Comparison of ENCODE assay signal across 21 cellular contexts in the genomic region with DNA sequence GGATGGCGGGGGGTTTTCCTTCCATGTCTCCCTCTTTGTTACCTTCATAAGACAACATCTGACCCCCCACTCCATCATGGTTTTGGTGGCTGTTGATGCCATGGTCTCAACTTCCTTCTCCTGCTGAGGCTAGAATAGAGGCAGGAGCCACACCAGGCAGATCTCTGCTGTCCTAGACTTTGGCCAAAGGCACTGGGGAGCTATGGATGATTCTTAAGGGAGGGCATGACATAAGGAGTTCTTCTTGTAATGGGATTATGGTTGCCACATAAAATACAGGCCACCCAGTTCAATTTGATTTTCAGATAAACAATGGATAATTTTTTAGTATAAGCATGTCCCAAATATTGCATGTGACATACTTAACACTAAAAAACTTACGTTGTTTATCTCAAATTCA. TPM values are rescaled to one million over a fixed set of nuclear protein-coding genes. Genes with fewer than 3 reads are reported as not detected.
DNase-seq lines count a peak whose midpoint lies in the region; ATAC-seq and TF ChIP-seq lines count a peak whose summit lies in the region.
"Had no signal": no experiment of that assay in that cellular context is flagged by ENCODE, and none has a peak within 500 bp of the region (broad histone marks: within the 10 kb centered on the region; RNA-seq: fewer than 3 reads in every experiment).

No MANE protein-coding gene starts in this region.

- H3K27ac ChIP-seq in heart right ventricle, result peak overlapping the region in 2 of 10 donors; percentile 1 to 39
- H3K27ac ChIP-seq in adrenal gland, result peak overlapping the region in 4 of 5 donors; percentile 36 to 93 (median 78)
- H3K27ac ChIP-seq in PC-3 (ENCODE audit: low read length), result no peak overlapping the region
- H3K27ac ChIP-seq: C4-2B had no signal

- H3K9me2 ChIP-seq in PC-3 (replicated peaks; ENCODE audit: low read length), result no peaks in the 10 kb centered on the region

- no peak overlapping the region for H3K4me3 Mint-ChIP-seq in naive thymus-derived CD8-positive, alpha-beta T cell
- H3K4me3 Mint-ChIP-seq: GM23338 had no signal

- H3K36me3 Mint-ChIP-seq in naive thymus-derived CD8-positive, alpha-beta T cell, result peaks cover 0 to 1% (median 0%) of the 10 kb centered on the region in 3 donors

- H3K4me1 Mint-ChIP-seq in naive thymus-derived CD8-positive, alpha-beta T cell, result peaks cover 25 to 60% (median 47%) of the 10 kb centered on the region in 4 donors

- POLR2A ChIA-PET in naive thymus-derived CD8-positive, alpha-beta T cell (lab: Charles Lee), result no interaction called here
- POLR2A ChIA-PET in PC-3 (lab: Charles Lee; ENCODE audit: unreplicated experiment), result no interaction called here

- no peaks in the 10 kb centered on the region for H3K79me2 ChIP-seq in PC-3 (ENCODE audit: low read length)

- H3K36me3 ChIP-seq in heart right ventricle, result no peaks in the 10 kb centered on the region
- H3K36me3 ChIP-seq in adrenal gland (replicated peaks in 1 of 2), result no peaks in the 10 kb centered on the region
- no peaks in the 10 kb centered on the region for H3K36me3 ChIP-seq in PC-3 (ENCODE audit: low read depth, low read length)

- H3K27me3 ChIP-seq in heart right ventricle, result no peaks in the 10 kb centered on the region
- no peaks in the 10 kb centered on the region for H3K27me3 ChIP-seq in adrenal gland
- H3K27me3 ChIP-seq in PC-3 (ENCODE audit: low read length), result no peaks in the 10 kb centered on the region

- peaks cover 0 to 11% (median 9%) of the 10 kb centered on the region in 9 donors for H3K4me1 ChIP-seq in heart right ventricle
- no peaks in the 10 kb centered on the region for H3K4me1 ChIP-seq in adrenal gland (replicated peaks in 1 of 2)
- H3K4me1 ChIP-seq in PC-3 (ENCODE audit: insufficient read depth, low read length), result no peaks in the 10 kb centered on the region

- H4K20me1 ChIP-seq in PC-3 (ENCODE audit: low read length), result no peaks in the 10 kb centered on the region

- no peak overlapping the region for H3K9ac ChIP-seq in PC-3 (ENCODE audit: low read length)

- CTCF ChIA-PET in PC-3 (lab: Charles Lee), result no interaction called here

- DNase-seq in left ventricle myocardium superior, result peak; percentile 0
- no peak for DNase-seq in heart right ventricle
- DNase-seq in adrenal gland, result no peak
- peak in 1 of 10 donors; percentile 15 for DNase-seq in naive thymus-derived CD8-positive, alpha-beta T cell
- DNase-seq in NCI-H82 treated with DMSO at 0.1 percent for 48 hours (lab: John Stamatoyannopoulos, UW; ENCODE audit: unreplicated experiment), result no peak
- DNase-seq in PC-3, result no peak
- no peak for DNase-seq in glomerular visceral epithelial cell (ENCODE audit: extremely low spot score)
- DNase-seq: DMS 273 treated with DMSO at 0.1 percent for 48 hours, DND-41, NCI-H1092 treated with DMSO at 0.1 percent for 48 hours, NCI-H146, NCI-H2029 treated with DMSO at 0.1 percent for 48 hours, NCI-H2171 treated with DMSO at 0.1 percent for 48 hours, NCI-H446 treated with DMSO at 0.1 percent for 48 hours, NCI-H69, SIG-M5 had no signal

- H3F3A ChIP-seq in PC-3 (ENCODE audit: low read length, unreplicated experiment), result no peaks in the 10 kb centered on the region

- TF ChIP-seq CTCF in heart right ventricle (IDR thresholded peaks at IDR 0.05), result no peak
- TF ChIP-seq CTCF in adrenal gland (IDR thresholded peaks at IDR 0.05), result no peak
- no peak for TF ChIP-seq CTCF in PC-3 (conservative IDR thresholded peaks at IDR 0.05; ENCODE audit: low read depth, low read length)

- H3K27me3 Mint-ChIP-seq in naive thymus-derived CD8-positive, alpha-beta T cell, result no peaks in the 10 kb centered on the region

- H3K27ac Mint-ChIP-seq in naive thymus-derived CD8-positive, alpha-beta T cell, result peak overlapping the region in 8 of 10 donors; percentile 15 to 80 (median 68)
- H3K27ac Mint-ChIP-seq: GM23338 had no signal

- WGBS in heart right ventricle, 2 donors, result 71 to 97% methylated on average over 2 of the region's 2 CpGs
- 50 to 93% (median 83%) methylated on average over 2 of the region's 2 CpGs for WGBS in adrenal gland, 4 donors

- H3K4me3 ChIP-seq in heart right ventricle (no peak overlapping the region), adrenal gland (no peak overlapping the region), PC-3 (ENCODE audit: low read length) (no peak overlapping the region)
- H3K4me3 ChIP-seq: GM23338 had no signal

- H3K9me3 Mint-ChIP-seq in naive thymus-derived CD8-positive, alpha-beta T cell, result peaks cover 0 to 11% (median 3%) of the 10 kb centered on the region in 9 donors
- H3K9me3 Mint-ChIP-seq: GM23338 had no signal

- BruUV-seq in PC-3 (replicated peaks; lab: Mats Ljungman, UMichigan), result no TSS peak

- no peak overlapping the region for H3K4me2 ChIP-seq in PC-3 (ENCODE audit: low read length)
- H3K4me2 ChIP-seq: GM23338 had no signal

- H3K9me3 ChIP-seq in heart right ventricle (peaks cover 0 to 14% (median 0%) of the 10 kb centered on the region in 11 donors), adrenal gland (replicated peaks in 1 of 3) (no peaks in the 10 kb centered on the region), PC-3 (ENCODE audit: low read length) (no peaks in the 10 kb centered on the region)

- ATAC-seq in left ventricle myocardium superior (no peak), heart right ventricle (no peak), GM21786 (IDR thresholded peaks at IDR 0.05; ENCODE audit: unreplicated experiment) (no peak), PC-3 (no peak)
- ATAC-seq in naive thymus-derived CD8-positive, alpha-beta T cell, result no peak
- ATAC-seq: GM23338, HCT116, SK-N-SH treated with all-trans-retinoic acid at 6 μM for 48 hours had no signal

- intact Hi-C loops in left ventricle myocardium superior (cut with micrococcal nuclease), result no loop called here
- intact Hi-C loops in heart right ventricle (cut with DNase I), result no loop called here
- intact Hi-C loops in adrenal gland (cut with DNase I), result loop anchor here in 1 of 2 donors (5.0 kb wide), 1 partner anchor 48 kb away; no protein-coding TSS in a partner anchor
- intact Hi-C loops in PC-3 (cut with micrococcal nuclease), result no loop called here

- H2AFZ ChIP-seq in PC-3 (ENCODE audit: low read length), result no peak overlapping the region
- H2AFZ ChIP-seq: GM23338 had no signal

- no peak for TF ChIP-seq POLR2A in adrenal gland (IDR thresholded peaks at IDR 0.05)

RNA-seq across cellular contexts. Expression of a gene that starts 52.2 kb away (rescaled TPM):
- total RNA-seq in left ventricle myocardium superior (3.5 TPM), heart right ventricle (10 to 100 TPM in 1 of 10 donors, 1 to 10 TPM in 9; 1.2 to 13.7 (median 5.6) TPM), adrenal gland (10 to 100 TPM; 10.9 to 47.6 (median 18.6) TPM), PC-3 (2014; rRNA removed) (42.8 and 46.1 TPM in 2 replicates)
- polyA plus RNA-seq in heart right ventricle (10 to 100 TPM in 1 of 2 donors, 1 to 10 TPM in 1; 5.0 to 26.3 TPM), adrenal gland (100 to 1,000 TPM in 1 of 3 donors, 10 to 100 TPM in 1, under 1 TPM in 1; 0.46 to 168 (median 64.5) TPM)
- 1 to 10 TPM; 7.5 to 8.8 TPM for total RNA-seq in naive thymus-derived CD8-positive, alpha-beta T cell
- under 1 TPM in 2 of 3 donors, not detected in 1; 0.05 to 0.49 TPM for polyA plus RNA-seq in naive thymus-derived CD8-positive, alpha-beta T cell
